ENCODE assay signal across 13 cellular contexts in genomic region chr19:1397838-1398237, GRCh38.
"Had no signal": no experiment of that assay in that cellular context is flagged by ENCODE, and none has a peak within 500 bp of the region (broad histone marks: within the 10 kb centered on the region; RNA-seq: fewer than 3 reads in every experiment).

No MANE protein-coding gene starts in this region.

- H3K9me3 ChIP-seq: esophagus squamous epithelium, lower lobe of right lung, thyroid gland had no signal

- H2AFZ ChIP-seq: parathyroid adenoma had no signal

- H3K4me3 Mint-ChIP-seq: activated CD4-positive, alpha-beta memory T cell treated with anti-CD3 and anti-CD28 coated beads for 36 hours; activated T-cell treated with anti-CD3 and anti-CD28 coated beads, Interleukin-2, amount 50 U/mL, for 72 hours; immature natural killer cell; mesothelial cell of epicardium had no signal

- H3K79me2 ChIP-seq: parathyroid adenoma had no signal

- H3K27me3 ChIP-seq: thyroid gland had no signal

- H3K27ac ChIP-seq: esophagus squamous epithelium, lower lobe of right lung, parathyroid adenoma, skin epidermis, thyroid gland had no signal

- H3K4me1 ChIP-seq: parathyroid adenoma had no signal

- FAIRE-seq: colon, urothelium cell line had no signal

- ATAC-seq: activated T-cell treated with anti-CD3 and anti-CD28 coated beads, Interleukin-2, amount 50 U/mL, for 72 hours; lower lobe of right lung had no signal

- H3K27ac Mint-ChIP-seq: activated CD4-positive, alpha-beta memory T cell treated with anti-CD3 and anti-CD28 coated beads for 36 hours; activated T-cell treated with anti-CD3 and anti-CD28 coated beads, Interleukin-2, amount 50 U/mL, for 72 hours; immature natural killer cell; mesothelial cell of epicardium had no signal

- H3K9ac ChIP-seq: parathyroid adenoma had no signal

- H3K4me3 ChIP-seq: esophagus squamous epithelium, lower lobe of right lung, skin epidermis, thyroid gland had no signal

- H3K36me3 Mint-ChIP-seq: activated CD4-positive, alpha-beta memory T cell treated with anti-CD3 and anti-CD28 coated beads for 36 hours; immature natural killer cell had no signal

- DNase-seq: activated CD4-positive, alpha-beta memory T cell treated with anti-CD3 and anti-CD28 coated beads for 36 hours; activated T-cell treated with anti-CD3 and anti-CD28 coated beads, Interleukin-2, amount 50 U/mL, for 72 hours; esophagus squamous epithelium; foreskin fibroblast; immature natural killer cell; lower lobe of right lung; stimulated activated CD4-positive, alpha-beta T cell treated with anti-CD3 and anti-CD28 coated beads, Interleukin-4, amount 100 ng/mL, for 4 hours; thyroid gland had no signal

- H3K9me3 Mint-ChIP-seq: activated CD4-positive, alpha-beta memory T cell treated with anti-CD3 and anti-CD28 coated beads for 36 hours; activated T-cell treated with anti-CD3 and anti-CD28 coated beads, Interleukin-2, amount 50 U/mL, for 72 hours; immature natural killer cell; mesothelial cell of epicardium had no signal
